12 cellular contexts compared by ENCODE assay signal in genomic region chr17:65035704-65036103, GRCh38. TPM values are rescaled to one million over a fixed set of nuclear protein-coding genes. Genes with fewer than 3 reads are reported as not detected.
A peak's percentile ranks its signal among the peaks of the same experiment; 100 is the strongest.
DNase-seq lines count a peak whose midpoint lies in the region; ATAC-seq and TF ChIP-seq lines count a peak whose summit lies in the region.
"Had no signal": no experiment of that assay in that cellular context is flagged by ENCODE, and none has a peak within 500 bp of the region (broad histone marks: within the 10 kb centered on the region; RNA-seq: fewer than 3 reads in every experiment).

No MANE protein-coding gene starts in this region.

- H3K36me3 ChIP-seq in right atrium auricular region, result no peaks in the 10 kb centered on the region

- no peaks in the 10 kb centered on the region for H3K27me3 ChIP-seq in right atrium auricular region

- peaks cover 62% of the 10 kb centered on the region for H3K4me1 Mint-ChIP-seq in activated naive CD4-positive, alpha-beta T cell treated with anti-CD3 and anti-CD28 coated beads for 36 hours (ENCODE audit: low read depth)
- peaks cover 41 to 81% of the 10 kb centered on the region in 2 donors for H3K4me1 Mint-ChIP-seq in stimulated activated naive B cell treated with anti-CD40 and anti-IgM and Interleukin-4, amounts not matched to agents 10 μg/mL and 1 μg/mL and 100 μg/mL, for 72 hours

- peak overlapping the region; percentile 14 for H3K27ac Mint-ChIP-seq in activated naive CD4-positive, alpha-beta T cell treated with anti-CD3 and anti-CD28 coated beads for 36 hours
- peak overlapping the region; percentile 43 for H3K27ac Mint-ChIP-seq in stimulated activated naive B cell treated with anti-CD40 and anti-IgM and Interleukin-4, amounts not matched to agents 10 μg/mL and 1 μg/mL and 100 μg/mL, for 72 hours

- H3K36me3 Mint-ChIP-seq in activated naive CD4-positive, alpha-beta T cell treated with anti-CD3 and anti-CD28 coated beads for 36 hours (ENCODE audit: low read depth), result peaks cover 16% of the 10 kb centered on the region
- peaks cover 30 to 44% of the 10 kb centered on the region in 2 donors for H3K36me3 Mint-ChIP-seq in stimulated activated naive B cell treated with anti-CD40 and anti-IgM and Interleukin-4, amounts not matched to agents 10 μg/mL and 1 μg/mL and 100 μg/mL, for 72 hours

- no peaks in the 10 kb centered on the region for H3K9me3 ChIP-seq in right atrium auricular region

- intact Hi-C loops in activated naive CD4-positive, alpha-beta T cell treated with anti-CD3 and anti-CD28 coated beads for 36 hours (cut with micrococcal nuclease), result no loop called here

- no peak for TF ChIP-seq CTCF in VCaP (conservative IDR thresholded peaks at IDR 0.05)
- no peak for TF ChIP-seq CTCF in right atrium auricular region (IDR thresholded peaks at IDR 0.05)

- H3K27ac ChIP-seq in VCaP (peak overlapping the region; percentile 55), right atrium auricular region (peak overlapping the region; percentile 37 to 60)

- no peaks in the 10 kb centered on the region for H3K9me3 Mint-ChIP-seq in activated naive CD4-positive, alpha-beta T cell treated with anti-CD3 and anti-CD28 coated beads for 36 hours
- peaks cover 0 to 3% of the 10 kb centered on the region in 2 donors for H3K9me3 Mint-ChIP-seq in stimulated activated naive B cell treated with anti-CD40 and anti-IgM and Interleukin-4, amounts not matched to agents 10 μg/mL and 1 μg/mL and 100 μg/mL, for 72 hours
- H3K9me3 Mint-ChIP-seq: activated T-cell treated with anti-CD3 and anti-CD28 coated beads, Interleukin-2, amount 50 U/mL, for 4 hours had no signal

- ATAC-seq in stimulated activated naive B cell treated with anti-CD40 and anti-IgM and Interleukin-4, amounts not matched to agents 10 μg/mL and 1 μg/mL and 100 μg/mL, for 72 hours (replicated peaks), result no peak
- ATAC-seq: activated T-cell treated with anti-CD3 and anti-CD28 coated beads, Interleukin-2, amount 50 U/mL, for 4 hours; esophagus mucosa had no signal

- CTCF ChIA-PET in activated naive CD4-positive, alpha-beta T cell treated with anti-CD3 and anti-CD28 coated beads for 36 hours (lab: Charles Lee), result interaction anchor here (0.7 to 1.2 kb wide), 2 partner anchors 99 to 160 kb away, joined by 3 read pairs; no protein-coding TSS in a partner anchor

- no peak for DNase-seq in activated naive CD4-positive, alpha-beta T cell treated with anti-CD3 and anti-CD28 coated beads for 36 hours
- DNase-seq in activated naive CD4-positive, alpha-beta T cell treated with anti-CD3 and anti-CD28 coated beads, Interleukin-2, amount 50 U/mL, for 16 hours, result no peak
- no peak for DNase-seq in right atrium auricular region (ENCODE audit: low spot score)
- no peak for DNase-seq in stimulated activated naive B cell treated with anti-CD40 and anti-IgM and Interleukin-4, amounts not matched to agents 10 μg/mL and 1 μg/mL and 100 μg/mL, for 72 hours
- no peak for DNase-seq in OCI-M2 (lab: John Stamatoyannopoulos, UW; ENCODE audit: unreplicated experiment)
- no peak for DNase-seq in stimulated activated CD4-positive, alpha-beta T cell treated with anti-CD3 and anti-CD28 coated beads, Interleukin-2, amount 100 ng/mL, for 48 hours
- DNase-seq in iPS-NIHi11 (ENCODE audit: low spot score), result no peak
- DNase-seq: activated T-cell treated with anti-CD3 and anti-CD28 coated beads, Interleukin-2, amount 50 U/mL, for 4 hours; H7; NCI-H1048 had no signal

- H3K27me3 Mint-ChIP-seq in activated naive CD4-positive, alpha-beta T cell treated with anti-CD3 and anti-CD28 coated beads for 36 hours (ENCODE audit: low read depth), result no peaks in the 10 kb centered on the region
- H3K27me3 Mint-ChIP-seq in stimulated activated naive B cell treated with anti-CD40 and anti-IgM and Interleukin-4, amounts not matched to agents 10 μg/mL and 1 μg/mL and 100 μg/mL, for 72 hours, result no peaks in the 10 kb centered on the region

- no peak overlapping the region for H3K4me3 ChIP-seq in right atrium auricular region

- H3K4me1 ChIP-seq in right atrium auricular region, result peaks cover 0 to 58% of the 10 kb centered on the region in 2 donors

- H3K4me3 Mint-ChIP-seq in activated naive CD4-positive, alpha-beta T cell treated with anti-CD3 and anti-CD28 coated beads for 36 hours, result no peak overlapping the region
- H3K4me3 Mint-ChIP-seq in stimulated activated naive B cell treated with anti-CD40 and anti-IgM and Interleukin-4, amounts not matched to agents 10 μg/mL and 1 μg/mL and 100 μg/mL, for 72 hours, result peak overlapping the region in 1 of 2 donors; percentile 46
- H3K4me3 Mint-ChIP-seq: activated T-cell treated with anti-CD3 and anti-CD28 coated beads, Interleukin-2, amount 50 U/mL, for 4 hours had no signal

RNA-seq across cellular contexts. Expression of gene GNA13, which starts 20.8 kb away (rescaled TPM):
- 10 to 100 TPM; 42.4 to 44.9 TPM for total RNA-seq in activated naive CD4-positive, alpha-beta T cell treated with anti-CD3 and anti-CD28 coated beads for 36 hours
- 10 to 100 TPM; 29.9 to 35.6 TPM for total RNA-seq in right atrium auricular region
